ENCODE assay signal across 23 cellular contexts in genomic region chr6:101013612-101014195, GRCh38.
DNase-seq lines count a peak whose midpoint lies in the region; ATAC-seq, FAIRE-seq and TF ChIP-seq lines count a peak whose summit lies in the region.
"Had no signal": no experiment of that assay in that cellular context is flagged by ENCODE, and none has a peak within 500 bp of the region (broad histone marks: within the 10 kb centered on the region; RNA-seq: fewer than 3 reads in every experiment).

No MANE protein-coding gene starts in this region.

- no peak for TF ChIP-seq CTCF in D721Med (IDR thresholded peaks at IDR 0.05; ENCODE audit: insufficient read depth, missing control alignments)
- TF ChIP-seq CTCF in PC-3 (conservative IDR thresholded peaks at IDR 0.05; ENCODE audit: low read depth, low read length) = no peak
- no peak for TF ChIP-seq CTCF in fibroblast of mammary gland (conservative IDR thresholded peaks at IDR 0.05; ENCODE audit: control insufficient read depth, insufficient read depth, low read depth, low read length)
- TF ChIP-seq CTCF in tibial nerve (IDR thresholded peaks at IDR 0.05) = no peak

- BruUV-seq in PC-3 (replicated peaks; lab: Mats Ljungman, UMichigan) = no TSS peak

- FAIRE-seq in D721Med (lab: Jason Lieb, UNC) = peak; percentile 66

- no peaks in the 10 kb centered on the region for H3K79me2 ChIP-seq in PC-3 (ENCODE audit: low read length)

- TF ChIP-seq POLR2A in tibial nerve (IDR thresholded peaks at IDR 0.05) = no peak

- H3K4me3 ChIP-seq in PC-3 (ENCODE audit: low read length) (no peak overlapping the region), fibroblast of mammary gland (ENCODE audit: control insufficient read depth, low read depth, low read length) (no peak overlapping the region), SJCRH30 (no peak overlapping the region), tibial nerve (no peak overlapping the region), aorta (ENCODE audit: low read length in 2 of 2) (no peak overlapping the region)
- H3K4me3 ChIP-seq: GM23248, SK-N-MC had no signal

- H2AFZ ChIP-seq in PC-3 (ENCODE audit: low read length) = no peak overlapping the region
- H2AFZ ChIP-seq: GM23248 had no signal

- H3K9me2 ChIP-seq in PC-3 (replicated peaks; ENCODE audit: low read length) = no peaks in the 10 kb centered on the region

- H3K9me3 ChIP-seq in PC-3 (ENCODE audit: low read length) (no peaks in the 10 kb centered on the region), SJCRH30 (replicated peaks) (no peaks in the 10 kb centered on the region), tibial nerve (no peaks in the 10 kb centered on the region), aorta (ENCODE audit: control insufficient read depth, low read length) (no peaks in the 10 kb centered on the region)

- no peaks in the 10 kb centered on the region for H3K27me3 ChIP-seq in PC-3 (ENCODE audit: low read length)
- H3K27me3 ChIP-seq in SJCRH30 = no peaks in the 10 kb centered on the region
- no peaks in the 10 kb centered on the region for H3K27me3 ChIP-seq in tibial nerve
- H3K27me3 ChIP-seq in aorta (ENCODE audit: control insufficient read depth in 1 of 2, insufficient read depth in 2 of 2, low read length in 1 of 2) = no peaks in the 10 kb centered on the region

- H3K4me2 ChIP-seq in PC-3 (ENCODE audit: low read length) = no peak overlapping the region
- H3K4me2 ChIP-seq: KMS-11 had no signal

- intact Hi-C loops in PC-3 (cut with micrococcal nuclease) = no loop called here
- intact Hi-C loops in aorta (cut with DNase I) = no loop called here

- H3K9ac ChIP-seq in PC-3 (ENCODE audit: low read length) = no peak overlapping the region
- H3K9ac ChIP-seq: GM23248, KMS-11 had no signal

- POLR2A ChIA-PET in PC-3 (lab: Charles Lee; ENCODE audit: unreplicated experiment) = interaction anchor here (0.6 kb wide), 1 partner anchor 67 kb away, joined by 9 read pairs; no protein-coding TSS in a partner anchor

- TF ChIP-seq EP300 in tibial nerve (IDR thresholded peaks at IDR 0.05) = no peak

- no peak overlapping the region for H3K27ac ChIP-seq in PC-3 (ENCODE audit: low read length)
- H3K27ac ChIP-seq in SJCRH30 = no peak overlapping the region
- H3K27ac ChIP-seq in tibial nerve = no peak overlapping the region
- H3K27ac ChIP-seq in aorta (ENCODE audit: low read depth in 1 of 2, low read length in 2 of 2) = no peak overlapping the region
- H3K27ac ChIP-seq: GM23248, KMS-11, RWPE1, SK-N-MC had no signal

- no peaks in the 10 kb centered on the region for H3F3A ChIP-seq in PC-3 (ENCODE audit: low read length, unreplicated experiment)

- H3K36me3 ChIP-seq in PC-3 (ENCODE audit: low read depth, low read length) = no peaks in the 10 kb centered on the region
- no peaks in the 10 kb centered on the region for H3K36me3 ChIP-seq in SJCRH30
- H3K36me3 ChIP-seq in tibial nerve = no peaks in the 10 kb centered on the region
- H3K36me3 ChIP-seq in aorta (ENCODE audit: control insufficient read depth in 1 of 2, insufficient read depth in 2 of 2, low read length in 1 of 2) = no peaks in the 10 kb centered on the region

- WGBS in tibial nerve, 2 donors = 82 to 83% methylated on average over 2 of the region's 2 CpGs
- WGBS in aorta, 2 donors = 58% methylated on average over 2 of the region's 2 CpGs

- no peaks in the 10 kb centered on the region for H4K20me1 ChIP-seq in PC-3 (ENCODE audit: low read length)

- DNase-seq in D721Med (ENCODE audit: insufficient read length, low spot score) (no peak), M059J (ENCODE audit: low read depth) (peak; percentile 8), PC-3 (peak; percentile 13), fibroblast of mammary gland (ENCODE audit: low read depth) (peak; percentile 2), SJCRH30 (no peak), tibial nerve (ENCODE audit: low spot score in 2 of 2) (no peak), aorta (no peak), SIG-M5 treated with dmso at 0.1 percent for 504 hours (lab: John Stamatoyannopoulos, UW; ENCODE audit: unreplicated experiment) (no peak)
- DNase-seq: Calu3, DMS153, GM23248, H7, IMR-90, MV-4-11, NCI-H1105, NCI-H1436 treated with DMSO at 0.1 percent for 48 hours, NCI-H187 treated with DMSO at 0.1 percent for 48 hours, NCI-H774, SHP77 had no signal

- CTCF ChIA-PET in PC-3 (lab: Charles Lee) = no interaction called here

- H3K4me1 ChIP-seq in PC-3 (ENCODE audit: insufficient read depth, low read length) (peaks cover 12% of the 10 kb centered on the region), SJCRH30 (no peaks in the 10 kb centered on the region), tibial nerve (no peaks in the 10 kb centered on the region), aorta (ENCODE audit: control insufficient read depth in 1 of 2, insufficient read depth in 2 of 2, low read length in 2 of 2) (peaks cover 0 to 2% of the 10 kb centered on the region in 2 donors)

- no peak for ATAC-seq in PC-3
- no peak for ATAC-seq in aorta (ENCODE audit: low FRiP score)
- ATAC-seq: Panc1 had no signal

Comparison
In these comparisons a context has a peak if more than half of its experiments do, and no peak if none do; other contexts are left out.
1. DNase-seq: peak in M059J (single experiment), PC-3 (single experiment) and fibroblast of mammary gland (single experiment); none in D721Med (single experiment), SJCRH30 (0 of 2), tibial nerve (0 of 2), aorta (0 of 2) and SIG-M5 treated with dmso at 0.1 percent for 504 hours (single experiment).